10 cellular contexts compared by ENCODE assay signal in the genomic region with DNA sequence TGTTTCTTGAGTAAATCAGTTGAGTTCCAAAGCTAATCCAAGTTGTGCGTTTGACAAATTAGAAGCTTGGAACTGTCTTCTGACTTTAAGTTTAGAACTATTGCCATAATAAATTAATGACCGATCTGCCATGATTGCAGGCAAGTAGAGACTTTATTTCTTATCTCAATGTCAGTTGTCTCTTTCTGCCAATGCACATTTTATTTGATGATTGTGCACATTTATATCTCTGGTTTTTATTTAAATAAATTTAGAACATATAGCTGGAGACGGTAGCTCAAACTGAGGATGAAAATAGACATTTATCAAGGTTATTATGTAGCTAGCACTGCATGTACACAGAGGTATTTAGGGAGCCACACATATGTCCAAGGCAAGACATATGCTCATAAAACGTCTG. TPM values are rescaled to one million over a fixed set of nuclear protein-coding genes. Genes with fewer than 3 reads are reported as not detected.
"Had no signal": no experiment of that assay in that cellular context is flagged by ENCODE, and none has a peak within 500 bp of the region (broad histone marks: within the 10 kb centered on the region; RNA-seq: fewer than 3 reads in every experiment).

No MANE protein-coding gene starts in this region.

- H2AFZ ChIP-seq: GM23338 had no signal

- H3K4me2 ChIP-seq: GM23338, KMS-11 had no signal

- DNase-seq: H9, HCEC 1CT, KBM-7 had no signal

- FAIRE-seq: H1, H54 had no signal

- H3K9ac ChIP-seq: KMS-11 had no signal

- H3K27ac ChIP-seq: HL-60, KMS-11 had no signal

- H3K4me3 ChIP-seq: GM23338 had no signal

- ATAC-seq: GM23338 had no signal

RNA-seq across cellular contexts. Expression of gene SLCO1B1, which starts 34.1 kb away (rescaled TPM):
- total RNA-seq: HT1080 had no signal
- polyA plus RNA-seq: H1, IgD-negative memory B cell had no signal
